ENCODE assay signal across 3 cellular contexts in the genomic region with DNA sequence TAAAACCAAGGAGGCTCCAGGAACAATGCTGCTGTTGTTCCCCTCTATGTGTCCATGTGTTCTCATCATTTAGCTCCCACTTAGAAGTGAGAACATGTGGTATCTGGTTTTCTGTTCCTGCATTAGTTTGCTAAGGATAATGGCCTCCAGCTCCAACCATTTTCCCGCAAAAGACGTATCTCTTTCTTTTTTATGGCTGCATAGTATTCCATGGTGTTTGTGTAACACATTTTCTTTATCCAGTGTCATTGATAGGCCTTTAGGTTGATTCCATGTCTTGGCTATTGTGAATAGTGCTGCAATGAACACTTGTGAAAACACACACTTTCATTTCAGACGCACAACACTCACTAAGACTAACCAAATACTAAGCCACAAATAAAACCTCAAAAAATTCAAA. TPM values are rescaled to one million over a fixed set of nuclear protein-coding genes. Genes with fewer than 3 reads are reported as not detected.
"Had no signal": no experiment of that assay in that cellular context is flagged by ENCODE, and none has a peak within 500 bp of the region (broad histone marks: within the 10 kb centered on the region; RNA-seq: fewer than 3 reads in every experiment).

No MANE protein-coding gene starts in this region.

RNA-seq across cellular contexts. Expression of gene PRSS50, which starts 21.9 kb away (rescaled TPM):
- total RNA-seq: GM23248, H4, HFFc6 had no signal
- polyA plus RNA-seq: GM23248 had no signal

RNA-seq across cellular contexts. Expression of gene TMIE, which starts 38.4 kb away (rescaled TPM):
- total RNA-seq: H4, HFFc6 had no signal
- polyA plus RNA-seq: GM23248 had no signal
